Comparison of ENCODE assay signal across 23 cellular contexts in genomic region chr12:2147335-2147734, GRCh38.
"Had no signal": no experiment of that assay in that cellular context is flagged by ENCODE, and none has a peak within 500 bp of the region (broad histone marks: within the 10 kb centered on the region; RNA-seq: fewer than 3 reads in every experiment).

No MANE protein-coding gene starts in this region.

- FAIRE-seq: HepG2 had no signal

- H3K27me3 ChIP-seq: MG63 had no signal

- H3K4me3 ChIP-seq: MG63 had no signal

- DNase-seq: IMR-90, Karpas-422, KG1, MG63, NCI-H1092, NCI-H1105 treated with DMSO at 0.1 percent for 48 hours, NCI-H1417 treated with DMSO at 0.1 percent for 48 hours, NCI-H146, NCI-H1694 treated with DMSO at 0.1 percent for 48 hours, NCI-H1930, NCI-H2081, NCI-H2107, NCI-H2227 treated with DMSO at 0.1 percent for 48 hours, NCI-H510A, NCI-H524 treated with DMSO at 0.1 percent for 48 hours, NCI-H69, NCI-H774, PC-3, SHP77, SK-N-SH had no signal

- H3K27ac ChIP-seq: RWPE1 had no signal

- H3K36me3 ChIP-seq: MG63 had no signal

- H3K9me3 ChIP-seq: MG63, SK-N-SH had no signal

- ATAC-seq: HepG2, Panc1, PC-3 had no signal
